Comparison of ENCODE assay signal across 1 cellular context in the genomic region with DNA sequence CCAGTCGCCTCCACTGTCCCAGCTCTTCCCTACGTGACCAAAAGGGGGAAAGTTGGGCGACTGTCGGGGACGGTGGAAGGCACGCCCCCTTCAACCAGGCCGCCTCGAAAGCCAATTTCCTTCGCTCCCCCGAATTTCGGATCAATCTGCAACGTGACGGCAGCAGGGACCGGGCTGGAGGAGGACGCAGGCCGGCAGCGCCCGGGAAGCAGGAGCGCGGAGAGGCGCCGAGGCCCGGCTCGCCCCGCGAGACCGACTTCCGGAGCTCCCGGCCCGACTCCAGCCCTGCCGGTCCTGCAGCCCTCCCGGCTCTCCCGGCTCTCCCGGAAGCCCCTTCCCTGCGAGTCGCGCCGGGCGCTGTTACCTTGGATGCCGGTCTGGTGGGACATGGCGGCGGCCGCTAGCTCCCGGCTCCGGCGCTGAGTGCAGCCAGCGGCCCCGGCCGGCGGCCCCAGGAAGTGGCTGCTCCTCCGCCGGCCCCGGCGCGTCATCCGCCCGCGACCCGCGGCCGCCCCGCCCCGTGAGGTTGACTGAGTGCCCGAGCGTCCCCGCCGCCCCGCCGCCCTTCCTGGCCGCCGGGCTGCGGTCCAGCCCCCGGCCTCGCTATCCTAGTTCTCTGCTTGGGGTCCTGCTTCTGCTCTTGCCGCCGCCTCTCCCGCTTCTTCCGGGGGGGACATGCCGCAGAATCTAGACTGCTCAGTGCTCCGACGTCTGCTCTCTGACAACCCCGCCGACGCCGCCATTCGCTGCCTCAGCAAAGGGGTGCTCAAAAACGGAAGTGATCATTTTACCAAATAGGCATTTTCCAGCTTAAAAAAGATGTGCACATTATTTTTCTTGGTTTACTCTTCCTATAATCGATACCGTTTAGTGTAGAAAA.
TF ChIP-seq lines count a peak whose summit lies in the region.

A gene (minus strand): TSS at position 461 of the 880 bp plus-strand sequence. CDS start 72 bp downstream, at position 389.

TF ChIP-seq in HEK293, 187 proteins besides CTCF, POLR2A, EP300 and RAD21 (continued from another document and continues in another):
- TF ChIP-seq ZNF596 (tag by site-specific recombination; IDR thresholded peaks at IDR 0.05), result no peak; the same call in 1 of the 2 replicates
- TF ChIP-seq ZNF324 (tag by site-specific recombination; IDR thresholded peaks at IDR 0.05), result no peak
- TF ChIP-seq, protein P1, sequence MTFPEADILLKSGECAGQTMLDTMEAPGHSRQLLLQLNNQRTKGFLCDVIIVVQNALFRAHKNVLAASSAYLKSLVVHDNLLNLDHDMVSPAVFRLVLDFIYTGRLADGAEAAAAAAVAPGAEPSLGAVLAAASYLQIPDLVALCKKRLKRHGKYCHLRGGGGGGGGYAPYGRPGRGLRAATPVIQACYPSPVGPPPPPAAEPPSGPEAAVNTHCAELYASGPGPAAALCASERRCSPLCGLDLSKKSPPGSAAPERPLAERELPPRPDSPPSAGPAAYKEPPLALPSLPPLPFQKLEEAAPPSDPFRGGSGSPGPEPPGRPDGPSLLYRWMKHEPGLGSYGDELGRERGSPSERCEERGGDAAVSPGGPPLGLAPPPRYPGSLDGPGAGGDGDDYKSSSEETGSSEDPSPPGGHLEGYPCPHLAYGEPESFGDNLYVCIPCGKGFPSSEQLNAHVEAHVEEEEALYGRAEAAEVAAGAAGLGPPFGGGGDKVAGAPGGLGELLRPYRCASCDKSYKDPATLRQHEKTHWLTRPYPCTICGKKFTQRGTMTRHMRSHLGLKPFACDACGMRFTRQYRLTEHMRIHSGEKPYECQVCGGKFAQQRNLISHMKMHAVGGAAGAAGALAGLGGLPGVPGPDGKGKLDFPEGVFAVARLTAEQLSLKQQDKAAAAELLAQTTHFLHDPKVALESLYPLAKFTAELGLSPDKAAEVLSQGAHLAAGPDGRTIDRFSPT (tag by site-specific recombination; IDR thresholded peaks at IDR 0.05), result no peak
- TF ChIP-seq ZNF112 (tag by site-specific recombination; IDR thresholded peaks at IDR 0.05), result no peak
- TF ChIP-seq ZNF549 (tag by site-specific recombination; IDR thresholded peaks at IDR 0.05), result no peak
- TF ChIP-seq ZNF514 (tag by site-specific recombination; IDR thresholded peaks at IDR 0.05), result no peak
- TF ChIP-seq, protein P2, sequence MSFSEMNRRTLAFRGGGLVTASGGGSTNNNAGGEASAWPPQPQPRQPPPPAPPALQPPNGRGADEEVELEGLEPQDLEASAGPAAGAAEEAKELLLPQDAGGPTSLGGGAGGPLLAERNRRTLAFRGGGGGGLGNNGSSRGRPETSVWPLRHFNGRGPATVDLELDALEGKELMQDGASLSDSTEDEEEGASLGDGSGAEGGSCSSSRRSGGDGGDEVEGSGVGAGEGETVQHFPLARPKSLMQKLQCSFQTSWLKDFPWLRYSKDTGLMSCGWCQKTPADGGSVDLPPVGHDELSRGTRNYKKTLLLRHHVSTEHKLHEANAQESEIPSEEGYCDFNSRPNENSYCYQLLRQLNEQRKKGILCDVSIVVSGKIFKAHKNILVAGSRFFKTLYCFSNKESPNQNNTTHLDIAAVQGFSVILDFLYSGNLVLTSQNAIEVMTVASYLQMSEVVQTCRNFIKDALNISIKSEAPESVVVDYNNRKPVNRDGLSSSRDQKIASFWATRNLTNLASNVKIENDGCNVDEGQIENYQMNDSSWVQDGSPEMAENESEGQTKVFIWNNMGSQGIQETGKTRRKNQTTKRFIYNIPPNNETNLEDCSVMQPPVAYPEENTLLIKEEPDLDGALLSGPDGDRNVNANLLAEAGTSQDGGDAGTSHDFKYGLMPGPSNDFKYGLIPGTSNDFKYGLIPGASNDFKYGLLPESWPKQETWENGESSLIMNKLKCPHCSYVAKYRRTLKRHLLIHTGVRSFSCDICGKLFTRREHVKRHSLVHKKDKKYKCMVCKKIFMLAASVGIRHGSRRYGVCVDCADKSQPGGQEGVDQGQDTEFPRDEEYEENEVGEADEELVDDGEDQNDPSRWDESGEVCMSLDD (tag by site-specific recombination; IDR thresholded peaks at IDR 0.05), result peak; percentile 45
- no peak for TF ChIP-seq ZNF521 (tag by site-specific recombination; IDR thresholded peaks at IDR 0.05)
- no peak for TF ChIP-seq ZNF677 (tag by site-specific recombination; IDR thresholded peaks at IDR 0.05)
- no peak for TF ChIP-seq ZBTB21 (tag by site-specific recombination; IDR thresholded peaks at IDR 0.05)
- TF ChIP-seq ZNF140 (tag by site-specific recombination; IDR thresholded peaks at IDR 0.05), result no peak
- 0 out of 2 replicates have a peak, but pooled peaks have one; percentile 28 for TF ChIP-seq KLF16 (tag by site-specific recombination; IDR thresholded peaks at IDR 0.05)
- no peak for TF ChIP-seq ZNF48 (tag by site-specific recombination; IDR thresholded peaks at IDR 0.05)
- no peak for TF ChIP-seq ZFP41 (tag by site-specific recombination; IDR thresholded peaks at IDR 0.05; ENCODE audit: borderline replicate concordance)
- no peak for TF ChIP-seq ZNF211 (tag by site-specific recombination; IDR thresholded peaks at IDR 0.05; ENCODE audit: low read depth)
- no peak for TF ChIP-seq SALL2 (tag by site-specific recombination; IDR thresholded peaks at IDR 0.05; ENCODE audit: borderline replicate concordance)
- TF ChIP-seq KLF9 (tag by site-specific recombination; IDR thresholded peaks at IDR 0.05; ENCODE audit: low read depth), result peak; percentile 91
- no peak for TF ChIP-seq ZNF610 (tag by site-specific recombination; IDR thresholded peaks at IDR 0.05; ENCODE audit: borderline replicate concordance)
- TF ChIP-seq, protein P3, sequence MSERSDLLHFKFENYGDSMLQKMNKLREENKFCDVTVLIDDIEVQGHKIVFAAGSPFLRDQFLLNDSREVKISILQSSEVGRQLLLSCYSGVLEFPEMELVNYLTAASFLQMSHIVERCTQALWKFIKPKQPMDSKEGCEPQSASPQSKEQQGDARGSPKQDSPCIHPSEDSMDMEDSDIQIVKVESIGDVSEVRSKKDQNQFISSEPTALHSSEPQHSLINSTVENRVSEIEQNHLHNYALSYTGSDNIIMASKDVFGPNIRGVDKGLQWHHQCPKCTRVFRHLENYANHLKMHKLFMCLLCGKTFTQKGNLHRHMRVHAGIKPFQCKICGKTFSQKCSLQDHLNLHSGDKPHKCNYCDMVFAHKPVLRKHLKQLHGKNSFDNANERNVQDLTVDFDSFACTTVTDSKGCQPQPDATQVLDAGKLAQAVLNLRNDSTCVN (tag by site-specific recombination; optimal IDR thresholded peaks at IDR 0.05), result peak; percentile 85
- TF ChIP-seq BCL11B (tag by site-specific recombination; IDR thresholded peaks at IDR 0.05; ENCODE audit: low read depth), result no peak
- peak; percentile 63; the same call in 1 of the 2 replicates for TF ChIP-seq YY2 (tag by site-specific recombination; IDR thresholded peaks at IDR 0.05)
- TF ChIP-seq ZNF624 (tag by site-specific recombination; IDR thresholded peaks at IDR 0.05), result no peak
- no peak for TF ChIP-seq ZFP69B (tag by site-specific recombination; IDR thresholded peaks at IDR 0.05)
- 0 out of 2 replicates have a peak, but pooled peaks have one; percentile 6 for TF ChIP-seq MZF1 (tag by site-specific recombination; IDR thresholded peaks at IDR 0.05; ENCODE audit: borderline replicate concordance)
- TF ChIP-seq, protein P4, sequence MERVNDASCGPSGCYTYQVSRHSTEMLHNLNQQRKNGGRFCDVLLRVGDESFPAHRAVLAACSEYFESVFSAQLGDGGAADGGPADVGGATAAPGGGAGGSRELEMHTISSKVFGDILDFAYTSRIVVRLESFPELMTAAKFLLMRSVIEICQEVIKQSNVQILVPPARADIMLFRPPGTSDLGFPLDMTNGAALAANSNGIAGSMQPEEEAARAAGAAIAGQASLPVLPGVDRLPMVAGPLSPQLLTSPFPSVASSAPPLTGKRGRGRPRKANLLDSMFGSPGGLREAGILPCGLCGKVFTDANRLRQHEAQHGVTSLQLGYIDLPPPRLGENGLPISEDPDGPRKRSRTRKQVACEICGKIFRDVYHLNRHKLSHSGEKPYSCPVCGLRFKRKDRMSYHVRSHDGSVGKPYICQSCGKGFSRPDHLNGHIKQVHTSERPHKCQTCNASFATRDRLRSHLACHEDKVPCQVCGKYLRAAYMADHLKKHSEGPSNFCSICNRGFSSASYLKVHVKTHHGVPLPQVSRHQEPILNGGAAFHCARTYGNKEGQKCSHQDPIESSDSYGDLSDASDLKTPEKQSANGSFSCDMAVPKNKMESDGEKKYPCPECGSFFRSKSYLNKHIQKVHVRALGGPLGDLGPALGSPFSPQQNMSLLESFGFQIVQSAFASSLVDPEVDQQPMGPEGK (tag by site-specific recombination; IDR thresholded peaks at IDR 0.05), result peak; percentile 82
- no peak for TF ChIP-seq ZNF654 (tag by site-specific recombination; IDR thresholded peaks at IDR 0.05; ENCODE audit: low read depth)
- TF ChIP-seq KLF8 (tag by site-specific recombination; IDR thresholded peaks at IDR 0.05), result peak; percentile 68; the same call in 1 of the 2 replicates
- TF ChIP-seq, protein P5, sequence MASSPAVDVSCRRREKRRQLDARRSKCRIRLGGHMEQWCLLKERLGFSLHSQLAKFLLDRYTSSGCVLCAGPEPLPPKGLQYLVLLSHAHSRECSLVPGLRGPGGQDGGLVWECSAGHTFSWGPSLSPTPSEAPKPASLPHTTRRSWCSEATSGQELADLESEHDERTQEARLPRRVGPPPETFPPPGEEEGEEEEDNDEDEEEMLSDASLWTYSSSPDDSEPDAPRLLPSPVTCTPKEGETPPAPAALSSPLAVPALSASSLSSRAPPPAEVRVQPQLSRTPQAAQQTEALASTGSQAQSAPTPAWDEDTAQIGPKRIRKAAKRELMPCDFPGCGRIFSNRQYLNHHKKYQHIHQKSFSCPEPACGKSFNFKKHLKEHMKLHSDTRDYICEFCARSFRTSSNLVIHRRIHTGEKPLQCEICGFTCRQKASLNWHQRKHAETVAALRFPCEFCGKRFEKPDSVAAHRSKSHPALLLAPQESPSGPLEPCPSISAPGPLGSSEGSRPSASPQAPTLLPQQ (tag by site-specific recombination; IDR thresholded peaks at IDR 0.05), result peak; percentile 59; the same call in 1 of the 2 replicates
- TF ChIP-seq ZNF174 (tag by site-specific recombination; IDR thresholded peaks at IDR 0.05), result no peak
- TF ChIP-seq ZNF23 (tag by site-specific recombination; IDR thresholded peaks at IDR 0.05; ENCODE audit: borderline replicate concordance), result no peak
- TF ChIP-seq SCRT2 (tag by site-specific recombination; IDR thresholded peaks at IDR 0.05), result no peak
- TF ChIP-seq, protein P6, sequence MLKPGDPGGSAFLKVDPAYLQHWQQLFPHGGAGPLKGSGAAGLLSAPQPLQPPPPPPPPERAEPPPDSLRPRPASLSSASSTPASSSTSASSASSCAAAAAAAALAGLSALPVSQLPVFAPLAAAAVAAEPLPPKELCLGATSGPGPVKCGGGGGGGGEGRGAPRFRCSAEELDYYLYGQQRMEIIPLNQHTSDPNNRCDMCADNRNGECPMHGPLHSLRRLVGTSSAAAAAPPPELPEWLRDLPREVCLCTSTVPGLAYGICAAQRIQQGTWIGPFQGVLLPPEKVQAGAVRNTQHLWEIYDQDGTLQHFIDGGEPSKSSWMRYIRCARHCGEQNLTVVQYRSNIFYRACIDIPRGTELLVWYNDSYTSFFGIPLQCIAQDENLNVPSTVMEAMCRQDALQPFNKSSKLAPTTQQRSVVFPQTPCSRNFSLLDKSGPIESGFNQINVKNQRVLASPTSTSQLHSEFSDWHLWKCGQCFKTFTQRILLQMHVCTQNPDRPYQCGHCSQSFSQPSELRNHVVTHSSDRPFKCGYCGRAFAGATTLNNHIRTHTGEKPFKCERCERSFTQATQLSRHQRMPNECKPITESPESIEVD (tag by site-specific recombination; IDR thresholded peaks at IDR 0.05), result no peak
- TF ChIP-seq ZNF747 (tag by site-specific recombination; IDR thresholded peaks at IDR 0.05), result no peak
- TF ChIP-seq ZNF664 (tag by site-specific recombination; IDR thresholded peaks at IDR 0.05), result no peak
- TF ChIP-seq MEIS1 (CRISPR knock-in tag; IDR thresholded peaks at IDR 0.05; ENCODE audit: borderline replicate concordance), result no peak
- no peak; the same call in 1 of the 2 replicates for TF ChIP-seq ZNF561 (tag by site-specific recombination; IDR thresholded peaks at IDR 0.05; ENCODE audit: borderline replicate concordance)
- TF ChIP-seq, protein P7, sequence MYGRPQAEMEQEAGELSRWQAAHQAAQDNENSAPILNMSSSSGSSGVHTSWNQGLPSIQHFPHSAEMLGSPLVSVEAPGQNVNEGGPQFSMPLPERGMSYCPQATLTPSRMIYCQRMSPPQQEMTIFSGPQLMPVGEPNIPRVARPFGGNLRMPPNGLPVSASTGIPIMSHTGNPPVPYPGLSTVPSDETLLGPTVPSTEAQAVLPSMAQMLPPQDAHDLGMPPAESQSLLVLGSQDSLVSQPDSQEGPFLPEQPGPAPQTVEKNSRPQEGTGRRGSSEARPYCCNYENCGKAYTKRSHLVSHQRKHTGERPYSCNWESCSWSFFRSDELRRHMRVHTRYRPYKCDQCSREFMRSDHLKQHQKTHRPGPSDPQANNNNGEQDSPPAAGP (tag by site-specific recombination; IDR thresholded peaks at IDR 0.05), result no peak
- TF ChIP-seq, protein P8, sequence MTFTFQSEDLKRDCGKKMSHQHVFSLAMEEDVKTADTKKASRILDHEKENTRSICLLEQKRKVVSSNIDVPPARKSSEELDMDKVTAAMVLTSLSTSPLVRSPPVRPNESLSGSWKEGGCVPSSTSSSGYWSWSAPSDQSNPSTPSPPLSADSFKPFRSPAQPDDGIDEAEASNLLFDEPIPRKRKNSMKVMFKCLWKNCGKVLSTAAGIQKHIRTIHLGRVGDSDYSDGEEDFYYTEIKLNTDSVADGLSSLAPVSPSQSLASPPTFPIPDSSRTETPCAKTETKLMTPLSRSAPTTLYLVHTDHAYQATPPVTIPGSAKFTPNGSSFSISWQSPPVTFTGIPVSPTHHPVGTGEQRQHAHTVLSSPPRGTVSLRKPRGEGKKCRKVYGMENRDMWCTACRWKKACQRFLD (tag by site-specific recombination; IDR thresholded peaks at IDR 0.05), result no peak
- no peak for TF ChIP-seq ZNF175 (tag by site-specific recombination; IDR thresholded peaks at IDR 0.05)
- peak; percentile 73; the same call in 1 of the 2 replicates for TF ChIP-seq YY1 (tag by site-specific recombination; IDR thresholded peaks at IDR 0.05)
- no peak for TF ChIP-seq ZBTB1 (tag by site-specific recombination; IDR thresholded peaks at IDR 0.05)
- no peak for TF ChIP-seq ZNF214 (tag by site-specific recombination; IDR thresholded peaks at IDR 0.05; ENCODE audit: borderline replicate concordance)
- TF ChIP-seq ZNF10 (tag by site-specific recombination; IDR thresholded peaks at IDR 0.05), result no peak
- TF ChIP-seq, protein P9, sequence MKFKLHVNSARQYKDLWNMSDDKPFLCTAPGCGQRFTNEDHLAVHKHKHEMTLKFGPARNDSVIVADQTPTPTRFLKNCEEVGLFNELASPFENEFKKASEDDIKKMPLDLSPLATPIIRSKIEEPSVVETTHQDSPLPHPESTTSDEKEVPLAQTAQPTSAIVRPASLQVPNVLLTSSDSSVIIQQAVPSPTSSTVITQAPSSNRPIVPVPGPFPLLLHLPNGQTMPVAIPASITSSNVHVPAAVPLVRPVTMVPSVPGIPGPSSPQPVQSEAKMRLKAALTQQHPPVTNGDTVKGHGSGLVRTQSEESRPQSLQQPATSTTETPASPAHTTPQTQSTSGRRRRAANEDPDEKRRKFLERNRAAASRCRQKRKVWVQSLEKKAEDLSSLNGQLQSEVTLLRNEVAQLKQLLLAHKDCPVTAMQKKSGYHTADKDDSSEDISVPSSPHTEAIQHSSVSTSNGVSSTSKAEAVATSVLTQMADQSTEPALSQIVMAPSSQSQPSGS (tag by site-specific recombination; IDR thresholded peaks at IDR 0.05; ENCODE audit: low read depth), result no peak
